Comparison of ENCODE assay signal across 8 cellular contexts in genomic region chr3:121834079-121834730, GRCh38.
DNase-seq lines count a peak whose midpoint lies in the region; ATAC-seq and TF ChIP-seq lines count a peak whose summit lies in the region.

No MANE protein-coding gene starts in this region.

- no peaks in the 10 kb centered on the region for H3K9me3 ChIP-seq in endocrine pancreas (ENCODE audit: control insufficient read depth, low read length)
- no peaks in the 10 kb centered on the region for H3K9me3 ChIP-seq in mucosa of stomach (ENCODE audit: control insufficient read depth, low read length)

- H3K4me1 ChIP-seq in endocrine pancreas (ENCODE audit: control insufficient read depth, insufficient read depth, low read length), result peaks cover 3% of the 10 kb centered on the region
- H3K4me1 ChIP-seq in mucosa of stomach (ENCODE audit: control insufficient read depth, insufficient read depth, low read length), result no peaks in the 10 kb centered on the region

- H3K4me3 ChIP-seq in GM12875 (ENCODE audit: low read depth, low read length), result peak overlapping the region; percentile 62
- peak overlapping the region; percentile 83 for H3K4me3 ChIP-seq in endocrine pancreas (ENCODE audit: control insufficient read depth, insufficient read depth, low read length)
- H3K4me3 ChIP-seq in mucosa of stomach (ENCODE audit: low read length), result peak overlapping the region; percentile 93

- peak overlapping the region; percentile 90 for H3K9ac ChIP-seq in endocrine pancreas (ENCODE audit: control insufficient read depth, insufficient read depth, low read length)
- peak overlapping the region; percentile 95 for H3K9ac ChIP-seq in mucosa of stomach (ENCODE audit: low read length)

- no peak for TF ChIP-seq CTCF in GM12875 (IDR thresholded peaks at IDR 0.05; ENCODE audit: borderline replicate concordance, insufficient read depth, low read depth, low read length)

- in situ Hi-C loops in ACHN (cut with HindIII; ENCODE audit: low pct_ligation_motif_present, low pct_unique_long_range_greater_than_20kb, low sequenced_read_pairs), result no loop called here

- H3K27me3 ChIP-seq in endocrine pancreas (ENCODE audit: control insufficient read depth, insufficient read depth, low read length) (no peaks in the 10 kb centered on the region), mucosa of stomach (ENCODE audit: control insufficient read depth, insufficient read depth, low read length) (no peaks in the 10 kb centered on the region)

- no peak for ATAC-seq in GM21717 (IDR thresholded peaks at IDR 0.05; ENCODE audit: unreplicated experiment)
- no peak for ATAC-seq in HG02678 (IDR thresholded peaks at IDR 0.05; ENCODE audit: unreplicated experiment)
- no peak for ATAC-seq in HG02852 (IDR thresholded peaks at IDR 0.05; ENCODE audit: unreplicated experiment)

- DNase-seq in ACHN (peak; percentile 7), RKO (ENCODE audit: low spot score) (peak; percentile 21)

- no peaks in the 10 kb centered on the region for H3K36me3 ChIP-seq in endocrine pancreas (ENCODE audit: control insufficient read depth, insufficient read depth, low read length)
- no peaks in the 10 kb centered on the region for H3K36me3 ChIP-seq in mucosa of stomach (ENCODE audit: control insufficient read depth, insufficient read depth, low read length)
